Comparison of ENCODE assay signal across 21 cellular contexts in genomic region chr1:88740784-88741183, GRCh38.
"Had no signal": no experiment of that assay in that cellular context is flagged by ENCODE, and none has a peak within 500 bp of the region (broad histone marks: within the 10 kb centered on the region; RNA-seq: fewer than 3 reads in every experiment).

No MANE protein-coding gene starts in this region.

- H3K27me3 ChIP-seq: ascending aorta, cardiac muscle cell, dorsolateral prefrontal cortex, esophagus muscularis mucosa, gastrocnemius medialis, heart right ventricle, suprapubic skin had no signal

- H3K27ac ChIP-seq: ascending aorta, cardiac muscle cell, dorsolateral prefrontal cortex, esophagus muscularis mucosa, gastrocnemius medialis, heart right ventricle, prostate gland, suprapubic skin, VCaP had no signal

- H3K9me3 ChIP-seq: gastrocnemius medialis, prostate gland had no signal

- H3K27ac Mint-ChIP-seq: activated naive CD8-positive, alpha-beta T cell treated with anti-CD3 and anti-CD28 coated beads, Interleukin-2, amount 50 U/mL, for 24 hours; activated T-helper 17 cell treated with anti-CD3 and anti-CD28 coated beads, Interleukin-2, amount 50 U/mL, for 72 hours; naive B cell; stimulated activated naive CD8-positive, alpha-beta T cell treated with anti-CD3 and anti-CD28 coated beads, Interleukin-15, Interleukin-2, amounts not matched to agents 100 ng/mL and 50 ng/mL, for 24 hours had no signal

- H3K4me3 ChIP-seq: ascending aorta, cardiac muscle cell, dorsolateral prefrontal cortex, esophagus muscularis mucosa, gastrocnemius medialis, heart right ventricle, lung, prostate gland, suprapubic skin had no signal

- H3K36me3 ChIP-seq: gastrocnemius medialis, prostate gland had no signal

- H3K4me3 Mint-ChIP-seq: activated naive CD8-positive, alpha-beta T cell treated with anti-CD3 and anti-CD28 coated beads, Interleukin-2, amount 50 U/mL, for 24 hours; activated T-helper 17 cell treated with anti-CD3 and anti-CD28 coated beads, Interleukin-2, amount 50 U/mL, for 72 hours; stimulated activated naive CD8-positive, alpha-beta T cell treated with anti-CD3 and anti-CD28 coated beads, Interleukin-15, Interleukin-2, amounts not matched to agents 100 ng/mL and 50 ng/mL, for 24 hours had no signal

- DNase-seq: activated CD4-positive, alpha-beta T cell treated with anti-CD3 and anti-CD28 coated beads for 1 hour; activated CD4-positive, alpha-beta T cell treated with anti-CD3 and anti-CD28 coated beads, Interleukin-2, amount 50 U/mL, for 4 hours; activated naive CD4-positive, alpha-beta T cell treated with Interleukin-2 at 50 U/mL for 16 hours; activated naive CD8-positive, alpha-beta T cell treated with anti-CD3 and anti-CD28 coated beads, Interleukin-2, amount 50 U/mL, for 24 hours; dorsolateral prefrontal cortex; gastrocnemius medialis; heart right ventricle; left colon; naive B cell; nucleus accumbens; right cardiac atrium; trophoblast cell had no signal

- ATAC-seq: activated naive CD8-positive, alpha-beta T cell treated with anti-CD3 and anti-CD28 coated beads, Interleukin-2, amount 50 U/mL, for 24 hours; activated T-helper 17 cell treated with anti-CD3 and anti-CD28 coated beads, Interleukin-2, amount 50 U/mL, for 72 hours; gastrocnemius medialis; heart right ventricle; left colon; right cardiac atrium had no signal

- H3K27me3 Mint-ChIP-seq: activated naive CD8-positive, alpha-beta T cell treated with anti-CD3 and anti-CD28 coated beads, Interleukin-2, amount 50 U/mL, for 24 hours; activated T-helper 17 cell treated with anti-CD3 and anti-CD28 coated beads, Interleukin-2, amount 50 U/mL, for 72 hours; naive B cell; stimulated activated naive CD8-positive, alpha-beta T cell treated with anti-CD3 and anti-CD28 coated beads, Interleukin-15, Interleukin-2, amounts not matched to agents 100 ng/mL and 50 ng/mL, for 24 hours had no signal

- H3K4me1 ChIP-seq: ascending aorta, prostate gland had no signal
